14 cellular contexts compared by ENCODE assay signal in the genomic region with DNA sequence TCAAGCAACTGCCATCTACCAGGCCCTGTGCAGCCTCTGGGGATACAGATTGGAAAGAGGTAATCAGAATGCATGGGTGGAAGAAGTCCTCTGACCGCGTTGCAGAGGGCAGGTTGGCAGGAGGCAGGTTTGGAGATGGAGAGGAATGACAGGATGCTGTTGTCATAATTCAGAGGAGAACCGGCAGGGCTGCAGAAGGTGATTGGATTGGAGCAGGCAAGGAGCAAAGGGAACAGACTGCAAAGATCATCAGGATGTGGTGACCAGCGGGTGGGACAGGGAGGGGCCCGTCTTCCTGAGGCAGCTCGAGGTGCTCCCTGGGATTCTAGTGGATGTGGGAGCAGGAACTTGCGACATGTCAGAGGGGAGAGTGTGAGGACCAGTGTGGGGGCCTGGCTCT.
DNase-seq lines count a peak whose midpoint lies in the region; ATAC-seq, FAIRE-seq and TF ChIP-seq lines count a peak whose summit lies in the region.
"Had no signal": no experiment of that assay in that cellular context is flagged by ENCODE, and none has a peak within 500 bp of the region (broad histone marks: within the 10 kb centered on the region; RNA-seq: fewer than 3 reads in every experiment).

No MANE protein-coding gene starts in this region.

- H3K9me2 ChIP-seq in neural cell (ENCODE audit: insufficient read depth, low read length) (no peaks in the 10 kb centered on the region), MM.1S (replicated peaks; ENCODE audit: insufficient read depth, low read length) (no peaks in the 10 kb centered on the region)

- H3K4me2 ChIP-seq in HepG2 (ENCODE audit: low read depth, low read length) (no peak overlapping the region), neural cell (ENCODE audit: low read length) (no peak overlapping the region), MM.1S (ENCODE audit: low read depth, low read length) (no peak overlapping the region)

- no peak overlapping the region for H2AFZ ChIP-seq in HepG2 (ENCODE audit: low read length)
- no peak overlapping the region for H2AFZ ChIP-seq in neural cell (ENCODE audit: low read depth, low read length)
- no peak overlapping the region for H2AFZ ChIP-seq in MM.1S (ENCODE audit: low read length)

- TF ChIP-seq POLR2A in HepG2 (IDR thresholded peaks at IDR 0.05; ENCODE audit: insufficient read depth in 1 of 2, low read depth in 2 of 2, low read length in 2 of 2) (no peak), right lobe of liver (IDR thresholded peaks at IDR 0.05) (no peak)

- FAIRE-seq in HepG2 (lab: Jason Lieb, UNC) = no peak
- FAIRE-seq: TTC549 had no signal

- TF ChIP-seq EP300 in HepG2 (IDR thresholded peaks at IDR 0.05; ENCODE audit: low read depth in 2 of 2, low read length in 2 of 2) (no peak), HepG2 (CRISPR knock-in tag; IDR thresholded peaks at IDR 0.05; ENCODE audit: borderline replicate concordance) (no peak), neural cell (conservative IDR thresholded peaks at IDR 0.05; ENCODE audit: poor library complexity, severe bottlenecking) (no peak)

- in situ Hi-C loops in HepG2 (cut with HindIII; ENCODE audit: extremely low pct_ligation_motif_present, low pct_unique_long_range_greater_than_20kb) = no loop called here

- WGBS in HepG2 (ENCODE audit: low lambda C conversion rate) = 92% methylated on average over 6 of the region's 7 CpGs
- 54% methylated on average over 6 of the region's 7 CpGs for WGBS in right lobe of liver (ENCODE audit: insufficient coverage, low coverage, low lambda C conversion rate, missing lambda C conversion rate)

- TF ChIP-seq CTCF in HepG2 (CRISPR knock-in tag; IDR thresholded peaks at IDR 0.05) (no peak), right lobe of liver (IDR thresholded peaks at IDR 0.05) (no peak), neural cell (IDR thresholded peaks at IDR 0.05; ENCODE audit: poor library complexity, severe bottlenecking) (no peak), MM.1S (IDR thresholded peaks at IDR 0.05; ENCODE audit: low read length) (no peak)

- no TSS peak for BruUV-seq in HepG2 (replicated peaks; lab: Mats Ljungman, UMichigan)

- H3K27me3 ChIP-seq in HepG2 (ENCODE audit: control insufficient read depth in 1 of 2, insufficient read depth in 2 of 2, low read length in 2 of 2) (no peaks in the 10 kb centered on the region), right lobe of liver (no peaks in the 10 kb centered on the region), neural cell (ENCODE audit: insufficient read depth, low read depth, low read length) (no peaks in the 10 kb centered on the region), MM.1S (replicated peaks; ENCODE audit: insufficient read depth, low read length) (no peaks in the 10 kb centered on the region)
- H3K27me3 ChIP-seq: MG63 had no signal

- DNase-seq in HepG2 (ENCODE audit: low spot score) = no peak
- DNase-seq in right lobe of liver = no peak
- no peak for DNase-seq in caudate nucleus (lab: John Stamatoyannopoulos, UW)
- no peak for DNase-seq in MM.1S
- DNase-seq in medulla oblongata (ENCODE audit: extremely low spot score) = no peak
- DNase-seq: activated T-cell treated with anti-CD3 and anti-CD28 coated beads for 4 hours, AML-193, MG63, NCI-H2227 treated with DMSO at 0.1 percent for 48 hours, occipital lobe had no signal

- no peak overlapping the region for H3K27ac ChIP-seq in HepG2 (ENCODE audit: extremely low read length, insufficient read depth, low read length)
- H3K27ac ChIP-seq in right lobe of liver = no peak overlapping the region
- H3K27ac ChIP-seq in caudate nucleus (ENCODE audit: low read depth, low read length) = peak overlapping the region; percentile 77
- H3K27ac ChIP-seq in neural cell (ENCODE audit: low read length) = peak overlapping the region; percentile 63
- no peak overlapping the region for H3K27ac ChIP-seq in MM.1S (ENCODE audit: low read length)

- H3F3A ChIP-seq in neural cell (ENCODE audit: insufficient read depth, low read length, poor library complexity, severe bottlenecking) = no peaks in the 10 kb centered on the region
- no peaks in the 10 kb centered on the region for H3F3A ChIP-seq in MM.1S (ENCODE audit: insufficient read depth, low read length)

- ATAC-seq in HepG2 = no peak
- ATAC-seq in right lobe of liver = no peak
- ATAC-seq in HG03135 (IDR thresholded peaks at IDR 0.05; ENCODE audit: unreplicated experiment) = no peak
- no peak for ATAC-seq in GM18873 (IDR thresholded peaks at IDR 0.05; ENCODE audit: low FRiP score, unreplicated experiment)

- H3K4me1 ChIP-seq in HepG2 (ENCODE audit: insufficient read depth, low read length) (no peaks in the 10 kb centered on the region), right lobe of liver (peaks cover 0 to 3% (median 0%) of the 10 kb centered on the region in 4 donors), MM.1S (ENCODE audit: low read length) (peaks cover 17% of the 10 kb centered on the region)

- H3K79me2 ChIP-seq in HepG2 (ENCODE audit: insufficient read depth, low read length) (no peaks in the 10 kb centered on the region), neural cell (replicated peaks; ENCODE audit: insufficient read depth, low read length) (peaks cover 84% of the 10 kb centered on the region), MM.1S (ENCODE audit: low read length) (peaks cover 100% of the 10 kb centered on the region)

- peaks cover 28% of the 10 kb centered on the region; the same call in 1 of the 2 replicates for H4K20me1 ChIP-seq in HepG2 (ENCODE audit: insufficient read depth, low read length)
- H4K20me1 ChIP-seq in neural cell (ENCODE audit: insufficient read depth) = peaks cover 56% of the 10 kb centered on the region
- H4K20me1 ChIP-seq in MM.1S (ENCODE audit: insufficient read depth, low read length) = peaks cover 44% of the 10 kb centered on the region

- POLR2A ChIA-PET in HepG2 (lab: Yijun Ruan, JAX) = no interaction called here

- no peaks in the 10 kb centered on the region for H3K9me3 ChIP-seq in HepG2 (ENCODE audit: low read length)
- H3K9me3 ChIP-seq in right lobe of liver = no peaks in the 10 kb centered on the region
- H3K9me3 ChIP-seq in neural cell (ENCODE audit: low read length) = no peaks in the 10 kb centered on the region
- H3K9me3 ChIP-seq in MM.1S (replicated peaks; ENCODE audit: insufficient read depth, low read length) = no peaks in the 10 kb centered on the region
- H3K9me3 ChIP-seq: MG63 had no signal

- intact Hi-C loops in HepG2 (cut with micrococcal nuclease; ENCODE audit: unreplicated experiment) (no loop called here), right lobe of liver (cut with DNase I) (no loop called here)

- CTCF ChIA-PET in HepG2 (lab: Yijun Ruan, JAX; ENCODE audit: low intra/inter-chr PET ratio, low total read pairs) = no interaction called here

- TF ChIP-seq RAD21 in HepG2 (CRISPR knock-in tag; IDR thresholded peaks at IDR 0.05) (no peak), neural cell (conservative IDR thresholded peaks at IDR 0.05) (no peak)

- H3K4me3 ChIP-seq in HepG2 (replicated peaks in 1 of 3; ENCODE audit: insufficient read depth in 1 of 3, low read depth in 2 of 3, low read length in 3 of 3) (no peak overlapping the region), right lobe of liver (no peak overlapping the region), neural cell (ENCODE audit: low read length) (no peak overlapping the region), MM.1S (ENCODE audit: low read length) (no peak overlapping the region)
- H3K4me3 ChIP-seq: MG63 had no signal

- H3K9ac ChIP-seq in HepG2 (ENCODE audit: insufficient read depth, low read depth, low read length) = no peak overlapping the region
- H3K9ac ChIP-seq in neural cell (ENCODE audit: low read length) = no peak overlapping the region
- no peak overlapping the region for H3K9ac ChIP-seq in MM.1S (ENCODE audit: low read length)

- H3K36me3 ChIP-seq in HepG2 (replicated peaks in 1 of 2; ENCODE audit: control insufficient read depth in 1 of 2, insufficient read depth in 2 of 2, low read length in 2 of 2) = peaks cover 32 to 75% of the 10 kb centered on the region in 2 experiments
- no peaks in the 10 kb centered on the region for H3K36me3 ChIP-seq in right lobe of liver
- H3K36me3 ChIP-seq in neural cell (ENCODE audit: insufficient read depth, low read length) = peaks cover 6% of the 10 kb centered on the region
- no peaks in the 10 kb centered on the region for H3K36me3 ChIP-seq in MM.1S (replicated peaks; ENCODE audit: insufficient read depth, low read length)

TF ChIP-seq in HepG2, 621 proteins besides CTCF, POLR2A, EP300 and RAD21 (continues in another document):
- TF ChIP-seq ZNF776 (CRISPR knock-in tag; IDR thresholded peaks at IDR 0.05) (no peak), ATF7 (IDR thresholded peaks at IDR 0.05) (no peak), ATF7 (CRISPR knock-in tag; IDR thresholded peaks at IDR 0.05) (no peak), ZNF253 (CRISPR knock-in tag; IDR thresholded peaks at IDR 0.05; ENCODE audit: borderline replicate concordance) (no peak)
- TF ChIP-seq, protein P1, sequence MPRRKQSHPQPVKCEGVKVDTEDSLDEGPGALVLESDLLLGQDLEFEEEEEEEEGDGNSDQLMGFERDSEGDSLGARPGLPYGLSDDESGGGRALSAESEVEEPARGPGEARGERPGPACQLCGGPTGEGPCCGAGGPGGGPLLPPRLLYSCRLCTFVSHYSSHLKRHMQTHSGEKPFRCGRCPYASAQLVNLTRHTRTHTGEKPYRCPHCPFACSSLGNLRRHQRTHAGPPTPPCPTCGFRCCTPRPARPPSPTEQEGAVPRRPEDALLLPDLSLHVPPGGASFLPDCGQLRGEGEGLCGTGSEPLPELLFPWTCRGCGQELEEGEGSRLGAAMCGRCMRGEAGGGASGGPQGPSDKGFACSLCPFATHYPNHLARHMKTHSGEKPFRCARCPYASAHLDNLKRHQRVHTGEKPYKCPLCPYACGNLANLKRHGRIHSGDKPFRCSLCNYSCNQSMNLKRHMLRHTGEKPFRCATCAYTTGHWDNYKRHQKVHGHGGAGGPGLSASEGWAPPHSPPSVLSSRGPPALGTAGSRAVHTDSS (CRISPR knock-in tag; conservative IDR thresholded peaks at IDR 0.05) = no peak

Comparison
In these comparisons a context has a peak if more than half of its experiments do, and no peak if none do; other contexts are left out.
1. H3K27ac ChIP-seq: peak in caudate nucleus (single experiment) and neural cell (single experiment); none in HepG2 (single experiment), right lobe of liver (0 of 3) and MM.1S (single experiment).